1 cellular context compared by ENCODE assay signal in genomic region chr4:4401049-4401448, GRCh38.
TF ChIP-seq lines count a peak whose summit lies in the region.

No MANE protein-coding gene starts in this region.

TF ChIP-seq in H1, 55 proteins besides CTCF, POLR2A, EP300 and RAD21 (continued from another document):
- TF ChIP-seq, protein P1, sequence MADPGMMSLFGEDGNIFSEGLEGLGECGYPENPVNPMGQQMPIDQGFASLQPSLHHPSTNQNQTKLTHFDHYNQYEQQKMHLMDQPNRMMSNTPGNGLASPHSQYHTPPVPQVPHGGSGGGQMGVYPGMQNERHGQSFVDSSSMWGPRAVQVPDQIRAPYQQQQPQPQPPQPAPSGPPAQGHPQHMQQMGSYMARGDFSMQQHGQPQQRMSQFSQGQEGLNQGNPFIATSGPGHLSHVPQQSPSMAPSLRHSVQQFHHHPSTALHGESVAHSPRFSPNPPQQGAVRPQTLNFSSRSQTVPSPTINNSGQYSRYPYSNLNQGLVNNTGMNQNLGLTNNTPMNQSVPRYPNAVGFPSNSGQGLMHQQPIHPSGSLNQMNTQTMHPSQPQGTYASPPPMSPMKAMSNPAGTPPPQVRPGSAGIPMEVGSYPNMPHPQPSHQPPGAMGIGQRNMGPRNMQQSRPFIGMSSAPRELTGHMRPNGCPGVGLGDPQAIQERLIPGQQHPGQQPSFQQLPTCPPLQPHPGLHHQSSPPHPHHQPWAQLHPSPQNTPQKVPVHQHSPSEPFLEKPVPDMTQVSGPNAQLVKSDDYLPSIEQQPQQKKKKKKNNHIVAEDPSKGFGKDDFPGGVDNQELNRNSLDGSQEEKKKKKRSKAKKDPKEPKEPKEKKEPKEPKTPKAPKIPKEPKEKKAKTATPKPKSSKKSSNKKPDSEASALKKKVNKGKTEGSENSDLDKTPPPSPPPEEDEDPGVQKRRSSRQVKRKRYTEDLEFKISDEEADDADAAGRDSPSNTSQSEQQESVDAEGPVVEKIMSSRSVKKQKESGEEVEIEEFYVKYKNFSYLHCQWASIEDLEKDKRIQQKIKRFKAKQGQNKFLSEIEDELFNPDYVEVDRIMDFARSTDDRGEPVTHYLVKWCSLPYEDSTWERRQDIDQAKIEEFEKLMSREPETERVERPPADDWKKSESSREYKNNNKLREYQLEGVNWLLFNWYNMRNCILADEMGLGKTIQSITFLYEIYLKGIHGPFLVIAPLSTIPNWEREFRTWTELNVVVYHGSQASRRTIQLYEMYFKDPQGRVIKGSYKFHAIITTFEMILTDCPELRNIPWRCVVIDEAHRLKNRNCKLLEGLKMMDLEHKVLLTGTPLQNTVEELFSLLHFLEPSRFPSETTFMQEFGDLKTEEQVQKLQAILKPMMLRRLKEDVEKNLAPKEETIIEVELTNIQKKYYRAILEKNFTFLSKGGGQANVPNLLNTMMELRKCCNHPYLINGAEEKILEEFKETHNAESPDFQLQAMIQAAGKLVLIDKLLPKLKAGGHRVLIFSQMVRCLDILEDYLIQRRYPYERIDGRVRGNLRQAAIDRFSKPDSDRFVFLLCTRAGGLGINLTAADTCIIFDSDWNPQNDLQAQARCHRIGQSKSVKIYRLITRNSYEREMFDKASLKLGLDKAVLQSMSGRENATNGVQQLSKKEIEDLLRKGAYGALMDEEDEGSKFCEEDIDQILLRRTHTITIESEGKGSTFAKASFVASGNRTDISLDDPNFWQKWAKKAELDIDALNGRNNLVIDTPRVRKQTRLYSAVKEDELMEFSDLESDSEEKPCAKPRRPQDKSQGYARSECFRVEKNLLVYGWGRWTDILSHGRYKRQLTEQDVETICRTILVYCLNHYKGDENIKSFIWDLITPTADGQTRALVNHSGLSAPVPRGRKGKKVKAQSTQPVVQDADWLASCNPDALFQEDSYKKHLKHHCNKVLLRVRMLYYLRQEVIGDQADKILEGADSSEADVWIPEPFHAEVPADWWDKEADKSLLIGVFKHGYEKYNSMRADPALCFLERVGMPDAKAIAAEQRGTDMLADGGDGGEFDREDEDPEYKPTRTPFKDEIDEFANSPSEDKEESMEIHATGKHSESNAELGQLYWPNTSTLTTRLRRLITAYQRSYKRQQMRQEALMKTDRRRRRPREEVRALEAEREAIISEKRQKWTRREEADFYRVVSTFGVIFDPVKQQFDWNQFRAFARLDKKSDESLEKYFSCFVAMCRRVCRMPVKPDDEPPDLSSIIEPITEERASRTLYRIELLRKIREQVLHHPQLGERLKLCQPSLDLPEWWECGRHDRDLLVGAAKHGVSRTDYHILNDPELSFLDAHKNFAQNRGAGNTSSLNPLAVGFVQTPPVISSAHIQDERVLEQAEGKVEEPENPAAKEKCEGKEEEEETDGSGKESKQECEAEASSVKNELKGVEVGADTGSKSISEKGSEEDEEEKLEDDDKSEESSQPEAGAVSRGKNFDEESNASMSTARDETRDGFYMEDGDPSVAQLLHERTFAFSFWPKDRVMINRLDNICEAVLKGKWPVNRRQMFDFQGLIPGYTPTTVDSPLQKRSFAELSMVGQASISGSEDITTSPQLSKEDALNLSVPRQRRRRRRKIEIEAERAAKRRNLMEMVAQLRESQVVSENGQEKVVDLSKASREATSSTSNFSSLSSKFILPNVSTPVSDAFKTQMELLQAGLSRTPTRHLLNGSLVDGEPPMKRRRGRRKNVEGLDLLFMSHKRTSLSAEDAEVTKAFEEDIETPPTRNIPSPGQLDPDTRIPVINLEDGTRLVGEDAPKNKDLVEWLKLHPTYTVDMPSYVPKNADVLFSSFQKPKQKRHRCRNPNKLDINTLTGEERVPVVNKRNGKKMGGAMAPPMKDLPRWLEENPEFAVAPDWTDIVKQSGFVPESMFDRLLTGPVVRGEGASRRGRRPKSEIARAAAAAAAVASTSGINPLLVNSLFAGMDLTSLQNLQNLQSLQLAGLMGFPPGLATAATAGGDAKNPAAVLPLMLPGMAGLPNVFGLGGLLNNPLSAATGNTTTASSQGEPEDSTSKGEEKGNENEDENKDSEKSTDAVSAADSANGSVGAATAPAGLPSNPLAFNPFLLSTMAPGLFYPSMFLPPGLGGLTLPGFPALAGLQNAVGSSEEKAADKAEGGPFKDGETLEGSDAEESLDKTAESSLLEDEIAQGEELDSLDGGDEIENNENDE (IDR thresholded peaks at IDR 0.05; ENCODE audit: insufficient replicate concordance, low read length): no peak
- TF ChIP-seq KDM1A (IDR thresholded peaks at IDR 0.05; ENCODE audit: borderline replicate concordance, low read length): no peak
- TF ChIP-seq TAF1 (IDR thresholded peaks at IDR 0.05; ENCODE audit: low read depth, low read length): no peak
- no peak for TF ChIP-seq POLR2AphosphoS5 (IDR thresholded peaks at IDR 0.05; ENCODE audit: low read depth, low read length)
- TF ChIP-seq RXRA (IDR thresholded peaks at IDR 0.05; ENCODE audit: insufficient read depth, low read depth, low read length): no peak
- TF ChIP-seq, protein P2, sequence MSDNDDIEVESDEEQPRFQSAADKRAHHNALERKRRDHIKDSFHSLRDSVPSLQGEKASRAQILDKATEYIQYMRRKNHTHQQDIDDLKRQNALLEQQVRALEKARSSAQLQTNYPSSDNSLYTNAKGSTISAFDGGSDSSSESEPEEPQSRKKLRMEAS (IDR thresholded peaks at IDR 0.05): no peak
- no peak for TF ChIP-seq TEAD4 (IDR thresholded peaks at IDR 0.05; ENCODE audit: low read depth, low read length)
- TF ChIP-seq GABPA (IDR thresholded peaks at IDR 0.05; ENCODE audit: borderline replicate concordance, insufficient read depth, low read length): no peak
- no peak for TF ChIP-seq TCF12 (IDR thresholded peaks at IDR 0.05; ENCODE audit: low read depth, low read length)
- no peak for TF ChIP-seq SIN3A (conservative IDR thresholded peaks at IDR 0.05 in 1 of 2, IDR thresholded peaks at IDR 0.05 in 1 of 2; ENCODE audit: low read depth in 1 of 2, low read length in 2 of 2)
TF ChIP-seq in H1: peak in this region for 0.
